ENCODE assay signal across 8 cellular contexts in genomic region chr16:68264128-68265077, GRCh38. TPM values are rescaled to one million over a fixed set of nuclear protein-coding genes. Genes with fewer than 3 reads are reported as not detected.
A peak's percentile ranks its signal among the peaks of the same experiment; 100 is the strongest.
DNase-seq lines count a peak whose midpoint lies in the region; ATAC-seq and TF ChIP-seq lines count a peak whose summit lies in the region.

SLC7A6 (plus strand) TSS chr16:68264526; CDS start chr16:68274727, 10,201 bp downstream.

- peak within 1 kb of the TSS; percentile 90 to 96 for H3K27ac ChIP-seq in coronary artery
- peak within 1 kb of the TSS; percentile 96 for H3K27ac ChIP-seq in left lung

- TF ChIP-seq CTCF in coronary artery (IDR thresholded peaks at IDR 0.05): peak; percentile 55
- TF ChIP-seq CTCF in left lung (IDR thresholded peaks at IDR 0.05): peak; percentile 76 to 78

- peak; percentile 39 to 43 for DNase-seq in NCI-H2081 (lab: John Stamatoyannopoulos, UW)
- no peak for DNase-seq in NCI-H2081 treated with DMSO at 0.1 percent for 48 hours (lab: John Stamatoyannopoulos, UW)
- DNase-seq in NCI-H1694 (lab: John Stamatoyannopoulos, UW): peak; percentile 41
- DNase-seq in activated CD4-positive, alpha-beta T cell treated with anti-CD3 and anti-CD28 coated beads for 4 hours: peak; percentile 84 to 87
- DNase-seq in coronary artery (ENCODE audit: low spot score): no peak
- DNase-seq in left lung: peak; percentile 83 to 96
- DNase-seq in stimulated activated CD4-positive, alpha-beta T cell treated with anti-CD3 and anti-CD28 coated beads, Interleukin-2, amount 100 ng/mL, for 48 hours: peak; percentile 81 to 86

- H3K36me3 ChIP-seq in left lung: peaks cover 0 to 16% of the 10 kb centered on the region in 2 donors

- no peaks in the 10 kb centered on the region for H3K27me3 ChIP-seq in left lung

- H3K4me3 ChIP-seq in coronary artery: peak within 1 kb of the TSS; percentile 85
- H3K4me3 ChIP-seq in left lung: peak within 1 kb of the TSS; percentile 85 to 88

- peaks cover 16 to 38% of the 10 kb centered on the region in 2 donors for H3K4me1 ChIP-seq in left lung

- H3K9me3 ChIP-seq in left lung: no peaks in the 10 kb centered on the region

- intact Hi-C loops in left lung (cut with DNase I): loop anchor here in 1 of 2 donors (5.0 kb wide), 1 partner anchor 58 kb away; no protein-coding TSS in a partner anchor

- ATAC-seq in HG02678 (IDR thresholded peaks at IDR 0.05; ENCODE audit: unreplicated experiment): peak; percentile 64
- peak; percentile 81 for ATAC-seq in left lung

RNA-seq across cellular contexts. Expression of gene SLC7A6, which starts in this region (rescaled TPM):
- 10 to 100 TPM; 47.4 to 55.6 TPM for total RNA-seq in left lung

Comparison
In these comparisons a context has a peak if more than half of its experiments do, and no peak if none do; other contexts are left out.
1. DNase-seq: peak in NCI-H2081 (2 of 2), NCI-H1694 (single experiment), activated CD4-positive, alpha-beta T cell treated with anti-CD3 and anti-CD28 coated beads for 4 hours (2 of 2), left lung (2 of 2) and stimulated activated CD4-positive, alpha-beta T cell treated with anti-CD3 and anti-CD28 coated beads, Interleukin-2, amount 100 ng/mL, for 48 hours (2 of 2); none in NCI-H2081 treated with DMSO at 0.1 percent for 48 hours (single experiment) and coronary artery (single experiment).